ENCODE assay signal across 26 cellular contexts in genomic region chr2:181574321-181574720, GRCh38.
DNase-seq lines count a peak whose midpoint lies in the region; ATAC-seq, FAIRE-seq and TF ChIP-seq lines count a peak whose summit lies in the region.
"Had no signal": no experiment of that assay in that cellular context is flagged by ENCODE, and none has a peak within 500 bp of the region (broad histone marks: within the 10 kb centered on the region; RNA-seq: fewer than 3 reads in every experiment).

No MANE protein-coding gene starts in this region.

- peaks cover 4% of the 10 kb centered on the region for H3K4me1 Mint-ChIP-seq in WTC11
- no peaks in the 10 kb centered on the region for H3K4me1 Mint-ChIP-seq in T-helper 2 cell treated with Interferon-gamma antibody and Interleukin-4, amounts not matched to agents 5 μg/mL and 100 μg/mL, for 36 hours (ENCODE audit: low read depth)
- H3K4me1 Mint-ChIP-seq: activated CD4-positive, alpha-beta T cell treated with anti-CD3 and anti-CD28 coated beads for 36 hours; naive thymus-derived CD8-positive, alpha-beta T cell; stimulated activated memory B cell treated with anti-CD40 and anti-IgM and Interleukin-4, amounts not matched to agents 10 μg/mL and 1 μg/mL and 100 μg/mL, for 72 hours had no signal

- CTCF ChIA-PET in WTC11 (lab: Charles Lee): interaction anchor here (6.3 kb wide), 1 partner anchor 141 kb away, joined by 42 read pairs; no protein-coding TSS in a partner anchor

- no peak overlapping the region for H3K9ac ChIP-seq in MM.1S (ENCODE audit: low read length)
- H3K9ac ChIP-seq: parathyroid adenoma had no signal

- no peak overlapping the region for H3K27ac Mint-ChIP-seq in WTC11
- H3K27ac Mint-ChIP-seq in T-helper 2 cell treated with Interferon-gamma antibody and Interleukin-4, amounts not matched to agents 5 μg/mL and 100 μg/mL, for 36 hours: no peak overlapping the region
- H3K27ac Mint-ChIP-seq: activated CD4-positive, alpha-beta T cell treated with anti-CD3 and anti-CD28 coated beads for 36 hours; naive thymus-derived CD8-positive, alpha-beta T cell; stimulated activated memory B cell treated with anti-CD40 and anti-IgM and Interleukin-4, amounts not matched to agents 10 μg/mL and 1 μg/mL and 100 μg/mL, for 72 hours had no signal

- no peak overlapping the region for H3K4me2 ChIP-seq in MM.1S (ENCODE audit: low read depth, low read length)

- H3K4me3 ChIP-seq in MM.1S (ENCODE audit: low read length): no peak overlapping the region
- H3K4me3 ChIP-seq: adrenal gland, breast epithelium, GM12878, testis had no signal

- H3K4me3 Mint-ChIP-seq in WTC11: no peak overlapping the region
- H3K4me3 Mint-ChIP-seq in T-helper 2 cell treated with Interferon-gamma antibody and Interleukin-4, amounts not matched to agents 5 μg/mL and 100 μg/mL, for 36 hours: no peak overlapping the region
- H3K4me3 Mint-ChIP-seq: activated CD4-positive, alpha-beta T cell treated with anti-CD3 and anti-CD28 coated beads for 36 hours; naive thymus-derived CD8-positive, alpha-beta T cell; stimulated activated memory B cell treated with anti-CD40 and anti-IgM and Interleukin-4, amounts not matched to agents 10 μg/mL and 1 μg/mL and 100 μg/mL, for 72 hours had no signal

- FAIRE-seq in GM18507 (lab: Jason Lieb, UNC): peak; percentile 69
- FAIRE-seq: GM12878 had no signal

- H3K27ac ChIP-seq in MM.1S (ENCODE audit: low read length): no peak overlapping the region
- H3K27ac ChIP-seq: adrenal gland, breast epithelium, C4-2B, parathyroid adenoma, RWPE1, testis had no signal

- H3K79me2 ChIP-seq in MM.1S (ENCODE audit: low read length): no peaks in the 10 kb centered on the region
- H3K79me2 ChIP-seq: parathyroid adenoma had no signal

- no peaks in the 10 kb centered on the region for H3F3A ChIP-seq in MM.1S (ENCODE audit: insufficient read depth, low read length)

- no peak overlapping the region for H2AFZ ChIP-seq in MM.1S (ENCODE audit: low read length)
- H2AFZ ChIP-seq: parathyroid adenoma had no signal

- POLR2A ChIA-PET in WTC11 (lab: Charles Lee): no interaction called here

- no peaks in the 10 kb centered on the region for H3K27me3 ChIP-seq in MM.1S (replicated peaks; ENCODE audit: insufficient read depth, low read length)
- H3K27me3 ChIP-seq: adrenal gland, breast epithelium, testis had no signal

- peaks cover 5% of the 10 kb centered on the region; the same call in 1 of the 2 replicates for H3K4me1 ChIP-seq in MM.1S (ENCODE audit: low read length)
- H3K4me1 ChIP-seq: adrenal gland, breast epithelium, testis had no signal

- no peaks in the 10 kb centered on the region for H4K20me1 ChIP-seq in MM.1S (ENCODE audit: insufficient read depth, low read length)

- no peaks in the 10 kb centered on the region for H3K36me3 ChIP-seq in MM.1S (replicated peaks; ENCODE audit: insufficient read depth, low read length)
- H3K36me3 ChIP-seq: adrenal gland, breast epithelium had no signal

- 0 out of 2 replicates have a peak, but pooled peaks have one; percentile 18 for ATAC-seq in WTC11
- no peak for ATAC-seq in HG03439 (IDR thresholded peaks at IDR 0.05; ENCODE audit: unreplicated experiment)
- ATAC-seq: activated CD4-positive, alpha-beta T cell treated with anti-CD3 and anti-CD28 coated beads for 36 hours; left cardiac atrium; naive thymus-derived CD8-positive, alpha-beta T cell; sciatic nerve; stimulated activated memory B cell treated with anti-CD40 and anti-IgM and Interleukin-4, amounts not matched to agents 10 μg/mL and 1 μg/mL and 100 μg/mL, for 72 hours had no signal

- no peaks in the 10 kb centered on the region for H3K9me3 Mint-ChIP-seq in WTC11
- H3K9me3 Mint-ChIP-seq in T-helper 2 cell treated with Interferon-gamma antibody and Interleukin-4, amounts not matched to agents 5 μg/mL and 100 μg/mL, for 36 hours: no peaks in the 10 kb centered on the region
- H3K9me3 Mint-ChIP-seq: naive thymus-derived CD8-positive, alpha-beta T cell; stimulated activated memory B cell treated with anti-CD40 and anti-IgM and Interleukin-4, amounts not matched to agents 10 μg/mL and 1 μg/mL and 100 μg/mL, for 72 hours had no signal

- no peak for TF ChIP-seq CTCF in WTC11 (IDR thresholded peaks at IDR 0.05)
- no peak for TF ChIP-seq CTCF in MM.1S (IDR thresholded peaks at IDR 0.05; ENCODE audit: low read length)

- no peaks in the 10 kb centered on the region for H3K9me3 ChIP-seq in MM.1S (replicated peaks; ENCODE audit: insufficient read depth, low read length)
- H3K9me3 ChIP-seq: adrenal gland, breast epithelium, testis had no signal

- DNase-seq in GM18507 (ENCODE audit: extremely low spot score, insufficient read length, low read depth) (no peak), NCI-H1436 treated with DMSO at 0.1 percent for 48 hours (lab: John Stamatoyannopoulos, UW) (peak; percentile 63), NCI-H2227 treated with DMSO at 0.1 percent for 48 hours (lab: John Stamatoyannopoulos, UW) (peak; percentile 97), WTC11 (ENCODE audit: low spot score) (no peak), GF-D8 (lab: John Stamatoyannopoulos, UW) (no peak), MM.1S (no peak)
- no peak for DNase-seq in T-helper 2 cell treated with Interferon-gamma antibody and Interleukin-4, amounts not matched to agents 5 μg/mL and 100 μg/mL, for 36 hours (ENCODE audit: low spot score)
- DNase-seq: ACHN; activated CD4-positive, alpha-beta T cell treated with anti-CD3 and anti-CD28 coated beads for 36 hours; activated CD8-positive, alpha-beta memory T cell treated with anti-CD3 and anti-CD28 coated beads, Interleukin-2, amount 50 U/mL, for 4 hours; activated effector memory CD4-positive, alpha-beta T cell treated with Interleukin-2 at 50 U/mL for 16 hours; adrenal gland; dermis blood vessel endothelial cell; left cardiac atrium; mesenchymal stem cell; naive thymus-derived CD8-positive, alpha-beta T cell; NK-92 treated with Interleukin-12 subunit alpha and Interleukin-12 subunit beta, amount 100 ng/mL, for 24 hours; testis had no signal

- H3K36me3 Mint-ChIP-seq in WTC11: no peaks in the 10 kb centered on the region
- H3K36me3 Mint-ChIP-seq in T-helper 2 cell treated with Interferon-gamma antibody and Interleukin-4, amounts not matched to agents 5 μg/mL and 100 μg/mL, for 36 hours (ENCODE audit: low read depth): no peaks in the 10 kb centered on the region
- H3K36me3 Mint-ChIP-seq: naive thymus-derived CD8-positive, alpha-beta T cell; stimulated activated memory B cell treated with anti-CD40 and anti-IgM and Interleukin-4, amounts not matched to agents 10 μg/mL and 1 μg/mL and 100 μg/mL, for 72 hours had no signal

- no peaks in the 10 kb centered on the region for H3K9me2 ChIP-seq in MM.1S (replicated peaks; ENCODE audit: insufficient read depth, low read length)

- no peaks in the 10 kb centered on the region for H3K27me3 Mint-ChIP-seq in WTC11 (ENCODE audit: low read depth)
- peaks cover 19% of the 10 kb centered on the region for H3K27me3 Mint-ChIP-seq in T-helper 2 cell treated with Interferon-gamma antibody and Interleukin-4, amounts not matched to agents 5 μg/mL and 100 μg/mL, for 36 hours (ENCODE audit: low read depth)
- H3K27me3 Mint-ChIP-seq: activated CD4-positive, alpha-beta T cell treated with anti-CD3 and anti-CD28 coated beads for 36 hours had no signal

TF ChIP-seq in WTC11, 78 proteins besides CTCF, POLR2A, EP300 and RAD21:
- TF ChIP-seq ATF6 (CRISPR knock-in tag; IDR thresholded peaks at IDR 0.05) (no peak), ZNF263 (CRISPR knock-in tag; IDR thresholded peaks at IDR 0.05; ENCODE audit: low read depth) (no peak)

Comparison
In these comparisons a context has a peak if more than half of its experiments do, and no peak if none do; other contexts are left out.
1. DNase-seq: peak in NCI-H1436 treated with DMSO at 0.1 percent for 48 hours (single experiment) and NCI-H2227 treated with DMSO at 0.1 percent for 48 hours (single experiment); none in GM18507 (single experiment), WTC11 (single experiment), GF-D8 (single experiment), T-helper 2 cell treated with Interferon-gamma antibody and Interleukin-4, amounts not matched to agents 5 μg/mL and 100 μg/mL, for 36 hours (single experiment) and MM.1S (single experiment).